18 cellular contexts compared by ENCODE assay signal in genomic region chr2:196244966-196245365, GRCh38.
DNase-seq lines count a peak whose midpoint lies in the region; TF ChIP-seq lines count a peak whose summit lies in the region.
"Had no signal": no experiment of that assay in that cellular context is flagged by ENCODE, and none has a peak within 500 bp of the region (broad histone marks: within the 10 kb centered on the region; RNA-seq: fewer than 3 reads in every experiment).

No MANE protein-coding gene starts in this region.

- TF ChIP-seq CTCF in SK-N-SH (IDR thresholded peaks at IDR 0.05) = no peak

- no peaks in the 10 kb centered on the region for H3K9me2 ChIP-seq in SK-N-SH

- no peak for TF ChIP-seq RAD21 in SK-N-SH (IDR thresholded peaks at IDR 0.05; ENCODE audit: low read length)

- H3K36me3 ChIP-seq in SJSA1 = no peaks in the 10 kb centered on the region
- H3K36me3 ChIP-seq in skeletal muscle satellite cell (ENCODE audit: insufficient read depth, low read length) = no peaks in the 10 kb centered on the region
- H3K36me3 ChIP-seq in SK-N-SH (replicated peaks in 1 of 2; ENCODE audit: control insufficient read depth in 1 of 2, insufficient read depth in 2 of 2, low read length in 1 of 2) = peaks cover 0 to 72% of the 10 kb centered on the region in 2 experiments
- H3K36me3 ChIP-seq: MG63, neural progenitor cell, spleen had no signal

- H2AFZ ChIP-seq in SK-N-SH (ENCODE audit: low read depth) = no peak overlapping the region
- H2AFZ ChIP-seq: neural progenitor cell had no signal

- POLR2A ChIA-PET in SK-N-SH (lab: Yijun Ruan, JAX) = no interaction called here

- no peak overlapping the region for H3K4me2 ChIP-seq in skeletal muscle satellite cell (ENCODE audit: low read length)
- H3K4me2 ChIP-seq in SK-N-SH = no peak overlapping the region
- H3K4me2 ChIP-seq: neural progenitor cell had no signal

- no peaks in the 10 kb centered on the region for H3K27me3 ChIP-seq in SJSA1 (replicated peaks)
- H3K27me3 ChIP-seq in skeletal muscle satellite cell (ENCODE audit: control insufficient read depth, insufficient read depth, low read length) = no peaks in the 10 kb centered on the region
- no peaks in the 10 kb centered on the region for H3K27me3 ChIP-seq in SK-N-SH (ENCODE audit: insufficient read depth)
- H3K27me3 ChIP-seq: MG63, neural progenitor cell, spleen had no signal

- CTCF ChIA-PET in SK-N-SH (lab: Yijun Ruan, JAX) = no interaction called here

- peaks cover 17% of the 10 kb centered on the region for H3F3A ChIP-seq in SK-N-SH (replicated peaks; ENCODE audit: insufficient read depth)

- no peaks in the 10 kb centered on the region for H3K79me2 ChIP-seq in SK-N-SH (ENCODE audit: insufficient read depth)

- TF ChIP-seq EP300 in SK-N-SH (IDR thresholded peaks at IDR 0.05; ENCODE audit: borderline replicate concordance in 1 of 2, low read depth in 1 of 2, low read length in 1 of 2) = no peak

- H3K4me1 ChIP-seq in SJSA1 (replicated peaks) (peaks cover 82% of the 10 kb centered on the region), skeletal muscle satellite cell (ENCODE audit: control insufficient read depth, insufficient read depth, low read length) (peaks cover 73% of the 10 kb centered on the region), SK-N-SH (ENCODE audit: control insufficient read depth in 1 of 2, insufficient read depth in 2 of 2, low read depth in 1 of 2, low read length in 1 of 2) (peaks cover 0 to 20% of the 10 kb centered on the region in 2 experiments; a peak in 2 of 4 replicates)
- H3K4me1 ChIP-seq: neural progenitor cell had no signal

- H3K9ac ChIP-seq in skeletal muscle satellite cell (ENCODE audit: low read depth, low read length) (peak overlapping the region; percentile 71), SK-N-SH (no peak overlapping the region)
- H3K9ac ChIP-seq: neural progenitor cell had no signal

- H3K9me3 ChIP-seq in SJSA1 (replicated peaks) = no peaks in the 10 kb centered on the region
- H3K9me3 ChIP-seq in skeletal muscle satellite cell (replicated peaks; ENCODE audit: low read length) = no peaks in the 10 kb centered on the region
- no peaks in the 10 kb centered on the region for H3K9me3 ChIP-seq in SK-N-SH
- H3K9me3 ChIP-seq: MG63, spleen had no signal

- WGBS in SK-N-SH (ENCODE audit: low lambda C conversion rate) = 91% methylated on average over 4 of the region's 4 CpGs

- no peaks in the 10 kb centered on the region for H4K20me1 ChIP-seq in SK-N-SH (ENCODE audit: insufficient read depth)

- H3K27ac ChIP-seq in SJSA1 (peak overlapping the region; percentile 27), SK-N-SH (ENCODE audit: low read depth in 2 of 2, low read length in 1 of 2) (peak overlapping the region in 1 of 2 experiments; percentile 40; a peak in 1 of 4 replicates)
- H3K27ac ChIP-seq: coronary artery, neural progenitor cell had no signal

- H3K4me3 ChIP-seq in SJSA1 (no peak overlapping the region), skeletal muscle satellite cell (ENCODE audit: low read length) (no peak overlapping the region), SK-N-SH (ENCODE audit: low read depth in 2 of 2, low read length in 1 of 2) (no peak overlapping the region)
- H3K4me3 ChIP-seq: coronary artery, MG63, neural progenitor cell, spleen had no signal

- peak; percentile 85 for DNase-seq in EH (ENCODE audit: low read depth)
- peak in 1 of 2 experiments; percentile 56 for DNase-seq in SJSA1 (ENCODE audit: low read depth in 1 of 2, low spot score in 2 of 2)
- peak; percentile 33 for DNase-seq in fibroblast of peridontal ligament (ENCODE audit: extremely low read depth)
- no peak for DNase-seq in mucosa of gallbladder (ENCODE audit: low spot score)
- DNase-seq in medulla oblongata (ENCODE audit: extremely low spot score) = no peak
- DNase-seq in SK-N-SH = no peak
- DNase-seq: activated CD4-positive, alpha-beta T cell treated with anti-CD3 and anti-CD28 coated beads, Interleukin-2, amount 50 U/mL, for 48 hours; activated naive CD4-positive, alpha-beta T cell treated with Interleukin-2 at 50 U/mL for 16 hours; foreskin melanocyte; kidney glomerular epithelial cell; MG63; NCI-H146; NCI-H2171; NCI-H69; spleen had no signal

TF ChIP-seq in SK-N-SH, 30 proteins besides CTCF, POLR2A, EP300 and RAD21:
- TF ChIP-seq USF1 (IDR thresholded peaks at IDR 0.05; ENCODE audit: borderline replicate concordance, low read depth) (no peak), GATA2 (CRISPR knock-in tag; IDR thresholded peaks at IDR 0.05) (no peak)
TF ChIP-seq in SK-N-SH: peak in this region for 0.

Comparison
In these comparisons a context has a peak if more than half of its experiments do, and no peak if none do; other contexts are left out.
1. DNase-seq: peak in EH (single experiment) and fibroblast of peridontal ligament (single experiment); none in mucosa of gallbladder (single experiment), medulla oblongata (single experiment) and SK-N-SH (single experiment).